ENCODE assay signal across 20 cellular contexts in the genomic region with DNA sequence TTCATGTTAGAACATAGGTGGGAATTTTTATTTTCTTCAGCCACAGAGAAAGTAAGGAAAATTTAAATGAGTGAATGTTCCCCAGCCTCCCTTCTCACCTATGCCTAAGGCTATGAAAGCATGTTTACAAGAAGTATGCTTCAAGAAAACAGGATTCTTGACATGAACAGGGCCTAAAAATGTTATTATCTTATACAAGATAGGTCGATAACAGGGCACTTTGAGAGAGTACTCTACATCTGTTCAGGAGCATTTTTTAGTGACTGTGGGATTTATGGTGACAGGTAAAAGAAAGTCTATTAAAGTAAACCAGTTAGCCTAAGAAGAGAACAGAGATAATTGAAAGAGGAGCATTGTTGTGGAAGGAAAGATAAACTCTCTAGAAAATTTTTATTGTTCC.
"Had no signal": no experiment of that assay in that cellular context is flagged by ENCODE, and none has a peak within 500 bp of the region (broad histone marks: within the 10 kb centered on the region; RNA-seq: fewer than 3 reads in every experiment).

No MANE protein-coding gene starts in this region.

- DNase-seq: IMR-90, Karpas-422, KG1, MG63, NCI-H1092, NCI-H1105 treated with DMSO at 0.1 percent for 48 hours, NCI-H1417 treated with DMSO at 0.1 percent for 48 hours, NCI-H146, NCI-H1694 treated with DMSO at 0.1 percent for 48 hours, NCI-H1930, NCI-H2081, NCI-H2107, NCI-H2227 treated with DMSO at 0.1 percent for 48 hours, NCI-H446, NCI-H510A, NCI-H524 treated with DMSO at 0.1 percent for 48 hours, NCI-H69, NCI-H774, SHP77 treated with DMSO at 0.1 percent for 48 hours, SJCRH30 had no signal
